In genomic region chr6:134240664-134241431, GRCh38 we compare ENCODE assay signal across 9 cellular contexts.
DNase-seq lines count a peak whose midpoint lies in the region; ATAC-seq, FAIRE-seq and TF ChIP-seq lines count a peak whose summit lies in the region.
"Had no signal": no experiment of that assay in that cellular context is flagged by ENCODE, and none has a peak within 500 bp of the region (broad histone marks: within the 10 kb centered on the region; RNA-seq: fewer than 3 reads in every experiment).

No MANE protein-coding gene starts in this region.

- H3K4me3 ChIP-seq in epithelial cell of esophagus (ENCODE audit: low read length): no peak overlapping the region

- POLR2A ChIA-PET in HEK293T (lab: Yijun Ruan, JAX): no interaction called here

- ATAC-seq in GM18868 (IDR thresholded peaks at IDR 0.05; ENCODE audit: unreplicated experiment) (peak; percentile 34), HG03196 (IDR thresholded peaks at IDR 0.05; ENCODE audit: unreplicated experiment) (no peak), GM18858 (IDR thresholded peaks at IDR 0.05; ENCODE audit: unreplicated experiment) (no peak)
- ATAC-seq: Panc1 had no signal

- no peak for FAIRE-seq in GM19239 (lab: Jason Lieb, UNC)

- no peak for TF ChIP-seq CTCF in epithelial cell of esophagus (IDR thresholded peaks at IDR 0.05; ENCODE audit: insufficient read depth, low read depth, low read length, missing control alignments)

- DNase-seq in activated CD4-positive, alpha-beta T cell treated with anti-CD3 and anti-CD28 coated beads for 48 hours: peak; percentile 66
- DNase-seq in epithelial cell of esophagus (ENCODE audit: low read depth) (peak; percentile 94), GM19239 (ENCODE audit: insufficient read length, low spot score) (no peak), HEK293T (ENCODE audit: extremely low spot score) (no peak)
- DNase-seq in stimulated activated CD4-positive, alpha-beta T cell treated with anti-CD3 and anti-CD28 coated beads, Interleukin-2, amount 100 ng/mL, for 4 hours (ENCODE audit: low read depth): peak; percentile 80

- CTCF ChIA-PET in HEK293T (lab: Yijun Ruan, JAX): no interaction called here

TF ChIP-seq in HEK293T, 16 proteins besides CTCF, POLR2A, EP300 and RAD21:
- TF ChIP-seq BHLHE40 (IDR thresholded peaks at IDR 0.05; ENCODE audit: borderline replicate concordance): no peak
- TF ChIP-seq SUZ12 (IDR thresholded peaks at IDR 0.05): no peak
- no peak for TF ChIP-seq CTBP1 (IDR thresholded peaks at IDR 0.05; ENCODE audit: borderline replicate concordance)
- no peak for TF ChIP-seq SP1 (IDR thresholded peaks at IDR 0.05)
- no peak for TF ChIP-seq FOXK2 (IDR thresholded peaks at IDR 0.05)
- no peak for TF ChIP-seq TARDBP (IDR thresholded peaks at IDR 0.05)
- TF ChIP-seq NFRKB (IDR thresholded peaks at IDR 0.05): no peak
- no peak for TF ChIP-seq ARNT (IDR thresholded peaks at IDR 0.05)
- no peak for TF ChIP-seq FOXM1 (IDR thresholded peaks at IDR 0.05; ENCODE audit: borderline replicate concordance)
- no peak for TF ChIP-seq FOXA1 (IDR thresholded peaks at IDR 0.05)
- TF ChIP-seq ZNF384 (IDR thresholded peaks at IDR 0.05): no peak
- TF ChIP-seq ELF4 (IDR thresholded peaks at IDR 0.05): no peak
- no peak for TF ChIP-seq PKNOX1 (IDR thresholded peaks at IDR 0.05)
- TF ChIP-seq LEF1 (IDR thresholded peaks at IDR 0.05; ENCODE audit: borderline replicate concordance): no peak
- no peak for TF ChIP-seq L3MBTL2 (conservative IDR thresholded peaks at IDR 0.05)
- TF ChIP-seq HDGF (IDR thresholded peaks at IDR 0.05; ENCODE audit: borderline replicate concordance): no peak

Comparison
In these comparisons a context has a peak if more than half of its experiments do, and no peak if none do; other contexts are left out.
1. DNase-seq: peak in activated CD4-positive, alpha-beta T cell treated with anti-CD3 and anti-CD28 coated beads for 48 hours (single experiment), epithelial cell of esophagus (single experiment) and stimulated activated CD4-positive, alpha-beta T cell treated with anti-CD3 and anti-CD28 coated beads, Interleukin-2, amount 100 ng/mL, for 4 hours (single experiment); none in GM19239 (single experiment) and HEK293T (single experiment).